In genomic region chr22:38163844-38164577, GRCh38 we compare ENCODE assay signal across 1 cellular context.
TF ChIP-seq lines count a peak whose summit lies in the region.

No MANE protein-coding gene starts in this region.

TF ChIP-seq in HepG2, 621 proteins besides CTCF, POLR2A, EP300 and RAD21 (continued from another document):
- TF ChIP-seq FOXK1 (CRISPR knock-in tag; IDR thresholded peaks at IDR 0.05; ENCODE audit: borderline replicate concordance, low read depth), result peak; percentile 24; the same call in 1 of the 2 replicates
- TF ChIP-seq MXI1 (IDR thresholded peaks at IDR 0.05; ENCODE audit: borderline replicate concordance, low read depth, low read length), result no peak
- no peak for TF ChIP-seq ZNF776 (CRISPR knock-in tag; IDR thresholded peaks at IDR 0.05)
- TF ChIP-seq KDM4B (CRISPR knock-in tag; IDR thresholded peaks at IDR 0.05), result no peak
- TF ChIP-seq, protein P1, sequence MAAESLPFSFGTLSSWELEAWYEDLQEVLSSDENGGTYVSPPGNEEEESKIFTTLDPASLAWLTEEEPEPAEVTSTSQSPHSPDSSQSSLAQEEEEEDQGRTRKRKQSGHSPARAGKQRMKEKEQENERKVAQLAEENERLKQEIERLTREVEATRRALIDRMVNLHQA (CRISPR knock-in tag; IDR thresholded peaks at IDR 0.05), result no peak
- TF ChIP-seq ZNF383 (CRISPR knock-in tag; IDR thresholded peaks at IDR 0.05; ENCODE audit: borderline replicate concordance), result no peak
- TF ChIP-seq ZNF619 (CRISPR knock-in tag; IDR thresholded peaks at IDR 0.05), result 0 out of 2 replicates have a peak, but pooled peaks have one; percentile 38
- no peak for TF ChIP-seq NR3C1 (CRISPR knock-in tag; IDR thresholded peaks at IDR 0.05)
- TF ChIP-seq, protein P2, sequence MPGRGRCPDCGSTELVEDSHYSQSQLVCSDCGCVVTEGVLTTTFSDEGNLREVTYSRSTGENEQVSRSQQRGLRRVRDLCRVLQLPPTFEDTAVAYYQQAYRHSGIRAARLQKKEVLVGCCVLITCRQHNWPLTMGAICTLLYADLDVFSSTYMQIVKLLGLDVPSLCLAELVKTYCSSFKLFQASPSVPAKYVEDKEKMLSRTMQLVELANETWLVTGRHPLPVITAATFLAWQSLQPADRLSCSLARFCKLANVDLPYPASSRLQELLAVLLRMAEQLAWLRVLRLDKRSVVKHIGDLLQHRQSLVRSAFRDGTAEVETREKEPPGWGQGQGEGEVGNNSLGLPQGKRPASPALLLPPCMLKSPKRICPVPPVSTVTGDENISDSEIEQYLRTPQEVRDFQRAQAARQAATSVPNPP (CRISPR knock-in tag; IDR thresholded peaks at IDR 0.05), result no peak
- TF ChIP-seq TBX3 (IDR thresholded peaks at IDR 0.05; ENCODE audit: borderline replicate concordance), result no peak
- peak; percentile 39; the same call in 1 of the 2 replicates for TF ChIP-seq FOXP4 (CRISPR knock-in tag; IDR thresholded peaks at IDR 0.05)
- TF ChIP-seq RNF2 (conservative IDR thresholded peaks at IDR 0.05; ENCODE audit: low read depth), result no peak
- TF ChIP-seq GATAD1 (CRISPR knock-in tag; IDR thresholded peaks at IDR 0.05), result no peak
- TF ChIP-seq, protein P3, sequence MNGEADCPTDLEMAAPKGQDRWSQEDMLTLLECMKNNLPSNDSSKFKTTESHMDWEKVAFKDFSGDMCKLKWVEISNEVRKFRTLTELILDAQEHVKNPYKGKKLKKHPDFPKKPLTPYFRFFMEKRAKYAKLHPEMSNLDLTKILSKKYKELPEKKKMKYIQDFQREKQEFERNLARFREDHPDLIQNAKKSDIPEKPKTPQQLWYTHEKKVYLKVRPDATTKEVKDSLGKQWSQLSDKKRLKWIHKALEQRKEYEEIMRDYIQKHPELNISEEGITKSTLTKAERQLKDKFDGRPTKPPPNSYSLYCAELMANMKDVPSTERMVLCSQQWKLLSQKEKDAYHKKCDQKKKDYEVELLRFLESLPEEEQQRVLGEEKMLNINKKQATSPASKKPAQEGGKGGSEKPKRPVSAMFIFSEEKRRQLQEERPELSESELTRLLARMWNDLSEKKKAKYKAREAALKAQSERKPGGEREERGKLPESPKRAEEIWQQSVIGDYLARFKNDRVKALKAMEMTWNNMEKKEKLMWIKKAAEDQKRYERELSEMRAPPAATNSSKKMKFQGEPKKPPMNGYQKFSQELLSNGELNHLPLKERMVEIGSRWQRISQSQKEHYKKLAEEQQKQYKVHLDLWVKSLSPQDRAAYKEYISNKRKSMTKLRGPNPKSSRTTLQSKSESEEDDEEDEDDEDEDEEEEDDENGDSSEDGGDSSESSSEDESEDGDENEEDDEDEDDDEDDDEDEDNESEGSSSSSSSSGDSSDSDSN (CRISPR knock-in tag; IDR thresholded peaks at IDR 0.05), result peak; percentile 55; the same call in 1 of the 2 replicates
- TF ChIP-seq ZNF605 (CRISPR knock-in tag; IDR thresholded peaks at IDR 0.05), result no peak
- TF ChIP-seq, protein P4, sequence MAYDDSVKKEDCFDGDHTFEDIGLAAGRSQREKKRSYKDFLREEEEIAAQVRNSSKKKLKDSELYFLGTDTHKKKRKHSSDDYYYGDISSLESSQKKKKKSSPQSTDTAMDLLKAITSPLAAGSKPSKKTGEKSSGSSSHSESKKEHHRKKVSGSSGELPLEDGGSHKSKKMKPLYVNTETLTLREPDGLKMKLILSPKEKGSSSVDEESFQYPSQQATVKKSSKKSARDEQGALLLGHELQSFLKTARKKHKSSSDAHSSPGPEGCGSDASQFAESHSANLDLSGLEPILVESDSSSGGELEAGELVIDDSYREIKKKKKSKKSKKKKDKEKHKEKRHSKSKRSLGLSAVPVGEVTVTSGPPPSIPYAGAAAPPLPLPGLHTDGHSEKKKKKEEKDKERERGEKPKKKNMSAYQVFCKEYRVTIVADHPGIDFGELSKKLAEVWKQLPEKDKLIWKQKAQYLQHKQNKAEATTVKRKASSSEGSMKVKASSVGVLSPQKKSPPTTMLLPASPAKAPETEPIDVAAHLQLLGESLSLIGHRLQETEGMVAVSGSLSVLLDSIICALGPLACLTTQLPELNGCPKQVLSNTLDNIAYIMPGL (CRISPR knock-in tag; IDR thresholded peaks at IDR 0.05; ENCODE audit: borderline replicate concordance in 1 of 2, low read depth in 1 of 2), result peak in 1 of 2 experiments; percentile 32; a peak in 1 of 4 replicates
- no peak for TF ChIP-seq ZNF180 (CRISPR knock-in tag; IDR thresholded peaks at IDR 0.05; ENCODE audit: borderline replicate concordance, low read depth)
- TF ChIP-seq, protein P5, sequence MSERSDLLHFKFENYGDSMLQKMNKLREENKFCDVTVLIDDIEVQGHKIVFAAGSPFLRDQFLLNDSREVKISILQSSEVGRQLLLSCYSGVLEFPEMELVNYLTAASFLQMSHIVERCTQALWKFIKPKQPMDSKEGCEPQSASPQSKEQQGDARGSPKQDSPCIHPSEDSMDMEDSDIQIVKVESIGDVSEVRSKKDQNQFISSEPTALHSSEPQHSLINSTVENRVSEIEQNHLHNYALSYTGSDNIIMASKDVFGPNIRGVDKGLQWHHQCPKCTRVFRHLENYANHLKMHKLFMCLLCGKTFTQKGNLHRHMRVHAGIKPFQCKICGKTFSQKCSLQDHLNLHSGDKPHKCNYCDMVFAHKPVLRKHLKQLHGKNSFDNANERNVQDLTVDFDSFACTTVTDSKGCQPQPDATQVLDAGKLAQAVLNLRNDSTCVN (CRISPR knock-in tag; IDR thresholded peaks at IDR 0.05; ENCODE audit: borderline replicate concordance), result no peak
- TF ChIP-seq THAP11 (CRISPR knock-in tag; IDR thresholded peaks at IDR 0.05), result no peak
- TF ChIP-seq SIN3B (IDR thresholded peaks at IDR 0.05; ENCODE audit: low read length), result no peak
- no peak for TF ChIP-seq GTF3A (CRISPR knock-in tag; conservative IDR thresholded peaks at IDR 0.05)
- no peak for TF ChIP-seq LRRFIP1 (CRISPR knock-in tag; conservative IDR thresholded peaks at IDR 0.05)
- TF ChIP-seq ZNF749 (CRISPR knock-in tag; IDR thresholded peaks at IDR 0.05; ENCODE audit: borderline replicate concordance), result no peak
- peak; percentile 75 for TF ChIP-seq PHF21A (CRISPR knock-in tag; IDR thresholded peaks at IDR 0.05)
- TF ChIP-seq SRF (IDR thresholded peaks at IDR 0.05; ENCODE audit: low read depth, low read length), result no peak
- TF ChIP-seq ZNF792 (CRISPR knock-in tag; IDR thresholded peaks at IDR 0.05), result no peak
- no peak for TF ChIP-seq MTF1 (CRISPR knock-in tag; IDR thresholded peaks at IDR 0.05)
- no peak for TF ChIP-seq ZNF614 (CRISPR knock-in tag; IDR thresholded peaks at IDR 0.05; ENCODE audit: borderline replicate concordance)
- TF ChIP-seq RARA (CRISPR knock-in tag; IDR thresholded peaks at IDR 0.05), result peak; percentile 74
- TF ChIP-seq, protein P6, sequence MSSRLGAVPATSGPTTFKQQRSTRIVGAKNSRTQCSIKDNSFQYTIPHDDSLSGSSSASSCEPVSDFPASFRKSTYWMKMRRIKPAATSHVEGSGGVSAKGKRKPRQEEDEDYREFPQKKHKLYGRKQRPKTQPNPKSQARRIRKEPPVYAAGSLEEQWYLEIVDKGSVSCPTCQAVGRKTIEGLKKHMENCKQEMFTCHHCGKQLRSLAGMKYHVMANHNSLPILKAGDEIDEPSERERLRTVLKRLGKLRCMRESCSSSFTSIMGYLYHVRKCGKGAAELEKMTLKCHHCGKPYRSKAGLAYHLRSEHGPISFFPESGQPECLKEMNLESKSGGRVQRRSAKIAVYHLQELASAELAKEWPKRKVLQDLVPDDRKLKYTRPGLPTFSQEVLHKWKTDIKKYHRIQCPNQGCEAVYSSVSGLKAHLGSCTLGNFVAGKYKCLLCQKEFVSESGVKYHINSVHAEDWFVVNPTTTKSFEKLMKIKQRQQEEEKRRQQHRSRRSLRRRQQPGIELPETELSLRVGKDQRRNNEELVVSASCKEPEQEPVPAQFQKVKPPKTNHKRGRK (CRISPR knock-in tag; IDR thresholded peaks at IDR 0.05), result 0 out of 2 replicates have a peak, but pooled peaks have one; percentile 57
TF ChIP-seq in HepG2: peak in this region for 90.
